In the genomic region with DNA sequence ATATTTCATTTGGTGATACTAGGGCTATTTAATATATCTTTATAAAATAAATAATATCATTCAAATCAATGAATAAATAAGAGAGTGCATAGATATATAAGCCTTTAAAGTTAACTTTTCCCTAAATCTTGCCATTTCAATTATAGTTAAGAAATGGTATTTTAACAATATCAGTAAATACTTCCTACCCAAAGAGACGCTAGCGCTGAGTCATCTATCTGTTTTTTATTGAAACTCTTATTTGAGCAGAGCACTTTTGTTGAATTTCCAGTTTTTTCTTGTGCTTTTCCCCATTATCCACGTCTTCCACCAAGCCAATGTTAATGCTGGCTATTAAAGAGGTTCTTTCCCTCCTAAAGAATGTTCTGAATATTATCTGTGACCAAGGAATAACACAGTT, we compare ENCODE assay signal across 26 cellular contexts.
"Had no signal": no experiment of that assay in that cellular context is flagged by ENCODE, and none has a peak within 500 bp of the region (broad histone marks: within the 10 kb centered on the region; RNA-seq: fewer than 3 reads in every experiment).

No MANE protein-coding gene starts in this region.

- DNase-seq: natural killer cell; occipital lobe; ovary; posterior cingulate gyrus; psoas muscle; right cardiac atrium; right lobe of liver; sigmoid colon; small intestine; stimulated activated CD4-positive, alpha-beta T cell treated with anti-CD3 and anti-CD28 coated beads, Interleukin-15, amount 100 ng/mL, for 24 hours; stimulated activated CD4-positive, alpha-beta T cell treated with anti-CD3 and anti-CD28 coated beads, Interleukin-2, amount 100 ng/mL, for 24 hours; stimulated activated CD4-positive, alpha-beta T cell treated with anti-CD3 and anti-CD28 coated beads, Interleukin-2, amount 100 ng/mL, for 48 hours; stimulated activated CD4-positive, alpha-beta T cell treated with anti-CD3 and anti-CD28 coated beads, Interleukin-4, amount 100 ng/mL, for 24 hours; stimulated activated naive B cell treated with anti-CD40 and anti-IgM and Interleukin-4, amounts not matched to agents 10 μg/mL and 1 μg/mL and 100 μg/mL, for 72 hours; stimulated activated naive CD4-positive, alpha-beta T cell treated with Interleukin-2 at 50 U/mL for 16 hours; stomach; thyroid gland; trophoblast cell; upper lobe of left lung had no signal

- FAIRE-seq: small intestine, urothelium cell line had no signal

- H3K4me1 ChIP-seq: neural progenitor cell, parathyroid adenoma, psoas muscle, right lobe of liver, sigmoid colon, stomach, thyroid gland, tibial nerve, upper lobe of left lung, vagina had no signal

- H2AFZ ChIP-seq: neural progenitor cell, parathyroid adenoma had no signal

- H3K79me2 ChIP-seq: parathyroid adenoma had no signal

- H3K4me2 ChIP-seq: neural progenitor cell had no signal

- H3K27me3 ChIP-seq: neural progenitor cell, ovary, right lobe of liver, sigmoid colon, stomach, thyroid gland, tibial nerve, upper lobe of left lung, vagina had no signal

- H3K4me3 ChIP-seq: neural progenitor cell, ovary, psoas muscle, right lobe of liver, sigmoid colon, stomach, thoracic aorta, thyroid gland, tibial nerve, upper lobe of left lung, vagina had no signal

- ATAC-seq: natural killer cell; psoas muscle; right cardiac atrium; right lobe of liver; stimulated activated effector memory CD8-positive, alpha-beta T cell treated with anti-CD3 and anti-CD28 coated beads, Interleukin-12 subunit alpha, Interleukin-12 subunit beta, amount 100 ng/mL, for 72 hours; stimulated activated naive B cell treated with anti-CD40 and anti-IgM and Interleukin-4, amounts not matched to agents 10 μg/mL and 1 μg/mL and 100 μg/mL, for 72 hours had no signal

- H3K9me3 ChIP-seq: ovary, psoas muscle, right lobe of liver, sigmoid colon, thoracic aorta, thyroid gland, tibial nerve, upper lobe of left lung, vagina had no signal

- H3K36me3 ChIP-seq: neural progenitor cell, ovary, right lobe of liver, sigmoid colon, stomach, thoracic aorta, thyroid gland, tibial nerve, upper lobe of left lung, vagina had no signal

- H3K27ac ChIP-seq: neural progenitor cell, ovary, parathyroid adenoma, psoas muscle, right lobe of liver, sigmoid colon, stomach, thoracic aorta, thyroid gland, tibial nerve, upper lobe of left lung, vagina had no signal

- H3K9ac ChIP-seq: neural progenitor cell, parathyroid adenoma had no signal
